8 cellular contexts compared by ENCODE assay signal in the genomic region with DNA sequence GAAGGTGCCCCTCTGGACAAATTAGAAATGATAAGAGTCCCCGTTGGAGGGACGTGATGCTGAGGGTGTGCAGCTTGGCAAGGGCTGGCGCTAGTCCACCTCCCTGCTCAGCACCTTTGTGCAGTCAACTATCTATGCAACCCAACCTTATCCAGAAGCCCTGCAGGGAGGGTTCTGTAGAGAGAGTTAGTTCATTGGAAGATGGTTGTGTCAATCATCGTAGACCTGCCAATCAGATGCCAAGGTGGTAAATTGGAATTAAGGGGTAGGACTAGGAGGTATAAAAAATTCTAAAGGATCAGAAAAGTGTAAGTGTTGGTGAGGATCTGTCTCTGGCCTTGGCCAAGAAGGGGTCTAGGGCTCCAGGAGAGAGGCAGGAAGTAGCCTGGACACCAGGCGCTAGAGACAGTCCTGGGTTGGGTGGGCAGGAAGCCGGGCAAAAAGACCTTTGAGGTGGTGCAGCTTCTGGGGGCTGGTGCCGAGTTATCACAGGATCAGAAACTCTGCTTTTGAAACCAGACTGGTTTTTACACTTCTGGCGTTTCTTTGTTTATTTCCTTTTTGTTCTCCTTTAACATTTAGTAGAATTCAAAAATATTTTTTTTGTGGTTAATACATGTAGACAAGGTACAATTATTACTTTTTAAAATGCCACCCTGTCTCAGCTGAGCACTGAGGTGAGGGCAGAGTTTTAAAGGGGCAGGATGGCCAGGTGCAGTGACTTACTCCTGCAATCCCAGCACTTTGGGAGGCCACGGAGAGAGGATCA. TPM values are rescaled to one million over a fixed set of nuclear protein-coding genes. Genes with fewer than 3 reads are reported as not detected.
DNase-seq lines count a peak whose midpoint lies in the region; ATAC-seq, FAIRE-seq and TF ChIP-seq lines count a peak whose summit lies in the region.

No MANE protein-coding gene starts in this region.

- DNase-seq in 8988T (peak; percentile 64), GDM1 (lab: John Stamatoyannopoulos, UW) (peak; percentile 41), Peyer's patch (peak in 2 of 3 donors; percentile 47 to 58), brain pericyte (ENCODE audit: low read depth, low spot score) (peak; percentile 58), keratinocyte (ENCODE audit: low read depth, low spot score) (no peak), superior temporal gyrus (ENCODE audit: extremely low spot score) (peak; percentile 63), NCI-H146 treated with DMSO at 0.1 percent for 48 hours (lab: John Stamatoyannopoulos, UW; ENCODE audit: unreplicated experiment) (no peak)

- H3K9me3 ChIP-seq in Peyer's patch, result no peaks in the 10 kb centered on the region
- no peaks in the 10 kb centered on the region for H3K9me3 ChIP-seq in keratinocyte (ENCODE audit: control insufficient read depth, low read depth, low read length)

- TF ChIP-seq CTCF in Peyer's patch (IDR thresholded peaks at IDR 0.05) (no peak), keratinocyte (optimal IDR thresholded peaks at IDR 0.05 in 1 of 3, IDR thresholded peaks at IDR 0.05 in 1 of 3, conservative IDR thresholded peaks at IDR 0.05 in 1 of 3; ENCODE audit: extremely low read depth in 1 of 3, insufficient read depth in 2 of 3, low read length in 3 of 3) (no peak)

- TF ChIP-seq POLR2A in Peyer's patch (IDR thresholded peaks at IDR 0.05), result no peak

- H4K20me1 ChIP-seq in keratinocyte (ENCODE audit: control insufficient read depth, extremely low read depth, insufficient read depth, low read length), result no peaks in the 10 kb centered on the region

- peak overlapping the region; percentile 45 to 81 (median 60) for H3K27ac ChIP-seq in Peyer's patch
- peak overlapping the region; percentile 97 for H3K27ac ChIP-seq in keratinocyte (ENCODE audit: control insufficient read depth, insufficient read depth, low read length)

- dilution Hi-C loops in keratinocyte (cut with MboI; ENCODE audit: extremely low pct_ligation_motif_present, low sequenced_read_pairs), result no loop called here

- H3K79me2 ChIP-seq in keratinocyte (ENCODE audit: control insufficient read depth, insufficient read depth, low read length), result peaks cover 11% of the 10 kb centered on the region

- H3K27me3 ChIP-seq in Peyer's patch (no peaks in the 10 kb centered on the region), keratinocyte (ENCODE audit: control insufficient read depth, extremely low read depth, insufficient read depth, low read length) (no peaks in the 10 kb centered on the region)

- peak; percentile 77 for FAIRE-seq in keratinocyte (lab: Jason Lieb, UNC)

- no peak for ATAC-seq in HG03378 (IDR thresholded peaks at IDR 0.05; ENCODE audit: unreplicated experiment)

- H3K4me1 ChIP-seq in Peyer's patch, result peaks cover 0 to 25% (median 8%) of the 10 kb centered on the region in 4 donors
- H3K4me1 ChIP-seq in keratinocyte (ENCODE audit: control insufficient read depth, extremely low read depth, insufficient read depth, low read length), result peaks cover 43% of the 10 kb centered on the region

- H2AFZ ChIP-seq in keratinocyte (ENCODE audit: control insufficient read depth, low read length), result no peak overlapping the region

- H3K9ac ChIP-seq in keratinocyte (ENCODE audit: control insufficient read depth, extremely low read depth, insufficient read depth, low read length), result peak overlapping the region; percentile 88

- no peaks in the 10 kb centered on the region for H3K9me1 ChIP-seq in keratinocyte (ENCODE audit: control insufficient read depth, extremely low read depth, insufficient read depth, low read length)

- H3K4me3 ChIP-seq in Peyer's patch (no peak overlapping the region), keratinocyte (ENCODE audit: control insufficient read depth in 2 of 3, extremely low read depth in 1 of 3, insufficient read depth in 2 of 3, low read depth in 1 of 3, low read length in 3 of 3) (peak overlapping the region; percentile 61 to 86 (median 81))

- H3K4me2 ChIP-seq in keratinocyte (ENCODE audit: control insufficient read depth, extremely low read depth, insufficient read depth, low read depth, low read length), result peak overlapping the region; percentile 100

- no peaks in the 10 kb centered on the region for H3K36me3 ChIP-seq in Peyer's patch
- peaks cover 10 to 21% of the 10 kb centered on the region in 2 experiments for H3K36me3 ChIP-seq in keratinocyte (ENCODE audit: control insufficient read depth in 2 of 2, extremely low read depth in 1 of 2, insufficient read depth in 2 of 2, low read length in 2 of 2)

RNA-seq across cellular contexts. Expression of gene C1QTNF6, which starts 1.6 kb away (rescaled TPM):
- total RNA-seq in Peyer's patch, result 1 to 10 TPM; 3.9 to 9.4 (median 5.9) TPM
- polyA plus RNA-seq in keratinocyte, result 17.1 to 28.2 TPM (median 25.4 TPM) in 3 replicates
- polyA plus RNA-seq in keratinocyte (2011; ENCODE audit: low read depth), result 5.9 TPM
- 16.4 and 20.3 TPM in 2 replicates for polyA plus RNA-seq in keratinocyte (2011; cell fraction: cytosol; rRNA removed)
- 76.5 and 95.8 TPM in 2 replicates for polyA plus RNA-seq in keratinocyte (2011; cell fraction: nucleus; rRNA removed)
- 13.1 and 26.3 TPM in 2 replicates for polyA plus RNA-seq in keratinocyte (2012; ENCODE audit: low replicate concordance)
- polyA minus RNA-seq in keratinocyte, result 12.5 to 42.9 TPM (median 15.4 TPM) in 3 replicates
- polyA minus RNA-seq in keratinocyte (2011; cell fraction: cytosol; rRNA and poly(A)+ RNA removed), result 27.2 TPM
- 26.8 and 29.2 TPM in 2 replicates for polyA minus RNA-seq in keratinocyte (2011; cell fraction: nucleus; rRNA and poly(A)+ RNA removed)

RNA-seq across cellular contexts. Expression of gene SSTR3, which starts 25.9 kb away (rescaled TPM):
- not detected for total RNA-seq in Peyer's patch
- not detected in 3 replicates for polyA plus RNA-seq in keratinocyte
- not detected for polyA plus RNA-seq in keratinocyte (2011; ENCODE audit: low read depth)
- not detected in 2 replicates for polyA plus RNA-seq in keratinocyte (2011; cell fraction: cytosol; rRNA removed)
- not detected in 2 replicates for polyA plus RNA-seq in keratinocyte (2011; cell fraction: nucleus; rRNA removed)
- not detected in 2 replicates for polyA plus RNA-seq in keratinocyte (2012; ENCODE audit: low replicate concordance)
- not detected in 3 replicates for polyA minus RNA-seq in keratinocyte
- polyA minus RNA-seq in keratinocyte (2011; cell fraction: cytosol; rRNA and poly(A)+ RNA removed), result not detected
- not detected in 2 replicates for polyA minus RNA-seq in keratinocyte (2011; cell fraction: nucleus; rRNA and poly(A)+ RNA removed)

RNA-seq across cellular contexts. Expression of gene IL2RB, which starts 36.7 kb away (rescaled TPM):
- 1 to 10 TPM; 1.5 to 7.0 (median 5.0) TPM for total RNA-seq in Peyer's patch
- polyA plus RNA-seq in keratinocyte, result 0.08 to 0.24 TPM (median 0.12 TPM) in 3 replicates
- not detected for polyA plus RNA-seq in keratinocyte (2011; ENCODE audit: low read depth)
- polyA plus RNA-seq in keratinocyte (2011; cell fraction: cytosol; rRNA removed), result 0.07 and 0.22 TPM in 2 replicates
- polyA plus RNA-seq in keratinocyte (2011; cell fraction: nucleus; rRNA removed), result 0.79 and 0.83 TPM in 2 replicates
- polyA plus RNA-seq in keratinocyte (2012; ENCODE audit: low replicate concordance), result 0.19 and 0.27 TPM in 2 replicates
- 0.07 to 0.48 TPM in 2 of 3 replicates, not detected in the other for polyA minus RNA-seq in keratinocyte
- polyA minus RNA-seq in keratinocyte (2011; cell fraction: cytosol; rRNA and poly(A)+ RNA removed), result not detected
- 0.70 TPM in 1 of 2 replicates, not detected in the other for polyA minus RNA-seq in keratinocyte (2011; cell fraction: nucleus; rRNA and poly(A)+ RNA removed)

RNA-seq across cellular contexts. Expression of gene RAC2, which starts 57.7 kb away (rescaled TPM):
- total RNA-seq in Peyer's patch, result 100 to 1,000 TPM in 1 of 4 donors, 10 to 100 TPM in 3; 10.0 to 124 (median 20.6) TPM
- 71.9 to 128 TPM (median 78.6 TPM) in 3 replicates for polyA plus RNA-seq in keratinocyte
- polyA plus RNA-seq in keratinocyte (2011; ENCODE audit: low read depth), result 13.8 TPM
- 107 and 165 TPM in 2 replicates for polyA plus RNA-seq in keratinocyte (2011; cell fraction: cytosol; rRNA removed)
- polyA plus RNA-seq in keratinocyte (2011; cell fraction: nucleus; rRNA removed), result 80.3 and 118 TPM in 2 replicates
- 55.6 and 168 TPM in 2 replicates for polyA plus RNA-seq in keratinocyte (2012; ENCODE audit: low replicate concordance)
- polyA minus RNA-seq in keratinocyte, result 69.1 to 336 TPM (median 108 TPM) in 3 replicates
- polyA minus RNA-seq in keratinocyte (2011; cell fraction: cytosol; rRNA and poly(A)+ RNA removed), result 111 TPM
- 35.8 and 45.0 TPM in 2 replicates for polyA minus RNA-seq in keratinocyte (2011; cell fraction: nucleus; rRNA and poly(A)+ RNA removed)

Comparison
In these comparisons a context has a peak if more than half of its experiments do, and no peak if none do; other contexts are left out.
1. DNase-seq: peak in 8988T (single experiment), GDM1 (single experiment), Peyer's patch (2 of 3), brain pericyte (single experiment) and superior temporal gyrus (single experiment); none in keratinocyte (single experiment) and NCI-H146 treated with DMSO at 0.1 percent for 48 hours (single experiment).
2. H3K4me3 ChIP-seq: peak in keratinocyte (3 of 3); none in Peyer's patch (0 of 4).